ENCODE assay signal across 30 cellular contexts in the genomic region with DNA sequence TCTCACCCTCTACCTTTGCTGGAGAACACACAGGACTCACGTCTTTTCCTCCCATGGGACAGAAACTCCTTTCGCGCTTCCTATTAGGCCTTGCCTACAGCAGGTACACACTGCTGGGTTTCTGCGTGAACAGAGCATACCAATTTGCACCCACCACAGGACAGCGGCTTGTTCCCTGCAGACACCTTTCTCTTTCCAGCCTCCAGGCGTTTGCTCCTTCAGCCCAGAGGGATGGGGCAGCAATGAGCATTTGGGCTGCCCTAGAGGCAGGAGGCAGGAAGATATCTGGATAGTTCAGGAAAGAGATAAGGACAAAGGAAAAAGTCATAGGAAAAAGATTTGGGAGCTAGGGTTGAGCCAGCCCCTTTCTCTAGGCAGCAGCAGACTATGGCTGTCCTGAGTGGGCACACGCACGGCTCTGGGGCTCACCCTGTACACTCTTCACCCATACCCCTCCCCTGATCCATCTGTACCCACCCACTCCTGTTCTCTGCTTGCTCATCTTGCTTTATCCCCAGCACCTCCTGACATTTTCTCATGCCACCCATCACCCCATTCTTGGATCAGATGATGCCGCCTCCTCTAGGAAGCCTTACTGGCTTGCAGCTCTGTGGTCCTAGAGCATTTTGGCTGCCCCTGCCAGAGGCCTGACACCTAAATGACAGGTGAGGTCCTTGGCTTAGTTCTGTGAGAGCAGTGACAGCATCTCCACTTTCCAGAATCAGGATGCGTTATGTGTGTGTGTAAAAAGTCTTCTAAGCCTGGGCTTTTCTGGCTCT. TPM values are rescaled to one million over a fixed set of nuclear protein-coding genes. Genes with fewer than 3 reads are reported as not detected.
DNase-seq lines count a peak whose midpoint lies in the region; ATAC-seq and TF ChIP-seq lines count a peak whose summit lies in the region.
"Had no signal": no experiment of that assay in that cellular context is flagged by ENCODE, and none has a peak within 500 bp of the region (broad histone marks: within the 10 kb centered on the region; RNA-seq: fewer than 3 reads in every experiment).

No MANE protein-coding gene starts in this region.

- peaks cover 24% of the 10 kb centered on the region for H3K4me1 Mint-ChIP-seq in central memory CD8-positive, alpha-beta T cell
- H3K4me1 Mint-ChIP-seq in neural crest cell, result peaks cover 30% of the 10 kb centered on the region
- peaks cover 36% of the 10 kb centered on the region for H3K4me1 Mint-ChIP-seq in type B pancreatic cell (ENCODE audit: unreplicated experiment)
- H3K4me1 Mint-ChIP-seq in CD4-positive, alpha-beta memory T cell, result peaks cover 7 to 17% (median 12%) of the 10 kb centered on the region in 4 donors

- TF ChIP-seq CTCF in neural crest cell (conservative IDR thresholded peaks at IDR 0.05) (no peak), type B pancreatic cell (conservative IDR thresholded peaks at IDR 0.05) (no peak)

- POLR2A ChIA-PET in CD4-positive, alpha-beta memory T cell (lab: Charles Lee; ENCODE audit: partially characterized antibody), result no interaction called here

- CTCF ChIA-PET in CD4-positive, alpha-beta memory T cell (lab: Charles Lee; ENCODE audit: partially characterized antibody), result no interaction called here

- DNase-seq in NCI-H2107 treated with DMSO at 0.1 percent for 48 hours (lab: John Stamatoyannopoulos, UW; ENCODE audit: unreplicated experiment) (peak; percentile 13), NCI-H2107 (lab: John Stamatoyannopoulos, UW) (no peak), neural crest cell (ENCODE audit: low read depth, low spot score) (no peak), type B pancreatic cell (ENCODE audit: extremely low spot score, unreplicated experiment) (no peak), LoVo (ENCODE audit: low spot score) (no peak)
- no peak for DNase-seq in central memory CD8-positive, alpha-beta T cell (ENCODE audit: low spot score in 2 of 2)
- no peak for DNase-seq in CD4-positive, alpha-beta memory T cell
- DNase-seq: activated CD4-positive, alpha-beta memory T cell treated with anti-CD3 and anti-CD28 coated beads for 36 hours; activated CD4-positive, alpha-beta T cell treated with anti-CD3 and anti-CD28 coated beads for 1 hour; activated naive CD4-positive, alpha-beta T cell treated with anti-CD3 and anti-CD28 coated beads for 36 hours; CD8-positive, alpha-beta memory T cell; cerebellar nuclear complex; lower lobe of right lung; naive thymus-derived CD8-positive, alpha-beta T cell; NCI-H1105 treated with DMSO at 0.1 percent for 48 hours; NCI-H187 treated with DMSO at 0.1 percent for 48 hours; NCI-H526; ovary; SHP77; stimulated activated naive CD4-positive, alpha-beta T cell treated with Interleukin-2 at 50 U/mL for 16 hours; testis had no signal

- peaks cover 5% of the 10 kb centered on the region for H3K4me1 ChIP-seq in CD4-positive, alpha-beta memory T cell (ENCODE audit: insufficient read depth, low read length)
- H3K4me1 ChIP-seq: lower lobe of right lung had no signal

- H3K27ac Mint-ChIP-seq in central memory CD8-positive, alpha-beta T cell (ENCODE audit: low read depth), result peak overlapping the region; percentile 20
- H3K27ac Mint-ChIP-seq in neural crest cell (ENCODE audit: unreplicated experiment), result peak overlapping the region; percentile 89
- peak overlapping the region; percentile 87 for H3K27ac Mint-ChIP-seq in type B pancreatic cell
- H3K27ac Mint-ChIP-seq in CD4-positive, alpha-beta memory T cell, result no peak overlapping the region
- H3K27ac Mint-ChIP-seq: activated CD4-positive, alpha-beta memory T cell treated with anti-CD3 and anti-CD28 coated beads for 36 hours; activated naive CD4-positive, alpha-beta T cell treated with anti-CD3 and anti-CD28 coated beads for 36 hours; activated T-helper 1 cell treated with anti-CD3 and anti-CD28 coated beads, Interleukin-12 subunit alpha, Interleukin-12 subunit beta, Interleukin-2, Interleukin-4 antibody, amounts not matched to agents 30 ng/mL and 10 ng/mL and 1 ng/mL, durations not matched to agents 14 hours and 24 hours and 36 hours had no signal

- no peak overlapping the region for H3K4me3 Mint-ChIP-seq in central memory CD8-positive, alpha-beta T cell
- H3K4me3 Mint-ChIP-seq in neural crest cell, result peak overlapping the region; percentile 47
- H3K4me3 Mint-ChIP-seq in type B pancreatic cell, result peak overlapping the region; percentile 20
- H3K4me3 Mint-ChIP-seq in CD4-positive, alpha-beta memory T cell, result no peak overlapping the region
- H3K4me3 Mint-ChIP-seq: activated CD4-positive, alpha-beta memory T cell treated with anti-CD3 and anti-CD28 coated beads for 36 hours; activated naive CD4-positive, alpha-beta T cell treated with anti-CD3 and anti-CD28 coated beads for 36 hours; activated T-helper 1 cell treated with anti-CD3 and anti-CD28 coated beads, Interleukin-12 subunit alpha, Interleukin-12 subunit beta, Interleukin-2, Interleukin-4 antibody, amounts not matched to agents 30 ng/mL and 10 ng/mL and 1 ng/mL, durations not matched to agents 14 hours and 24 hours and 36 hours; T-helper 2 cell treated with Interferon-gamma antibody and Interleukin-4, amounts not matched to agents 5 μg/mL and 100 μg/mL, for 36 hours had no signal

- no peak for ATAC-seq in central memory CD8-positive, alpha-beta T cell (replicated peaks; ENCODE audit: extremely low read depth, poor library complexity, severe bottlenecking)
- ATAC-seq in GM19023 (IDR thresholded peaks at IDR 0.05; ENCODE audit: unreplicated experiment), result no peak
- ATAC-seq: lower lobe of right lung; naive thymus-derived CD8-positive, alpha-beta T cell had no signal

- H3K9me3 Mint-ChIP-seq in central memory CD8-positive, alpha-beta T cell, result no peaks in the 10 kb centered on the region
- H3K9me3 Mint-ChIP-seq in neural crest cell, result no peaks in the 10 kb centered on the region
- no peaks in the 10 kb centered on the region for H3K9me3 Mint-ChIP-seq in type B pancreatic cell
- no peaks in the 10 kb centered on the region for H3K9me3 Mint-ChIP-seq in CD4-positive, alpha-beta memory T cell
- H3K9me3 Mint-ChIP-seq: activated CD4-positive, alpha-beta memory T cell treated with anti-CD3 and anti-CD28 coated beads for 36 hours; activated naive CD4-positive, alpha-beta T cell treated with anti-CD3 and anti-CD28 coated beads for 36 hours; activated T-helper 1 cell treated with anti-CD3 and anti-CD28 coated beads, Interleukin-12 subunit alpha, Interleukin-12 subunit beta, Interleukin-2, Interleukin-4 antibody, amounts not matched to agents 30 ng/mL and 10 ng/mL and 1 ng/mL, durations not matched to agents 14 hours and 24 hours and 36 hours; CD8-positive, alpha-beta memory T cell; naive thymus-derived CD8-positive, alpha-beta T cell; T-helper 2 cell treated with Interferon-gamma antibody and Interleukin-4, amounts not matched to agents 5 μg/mL and 100 μg/mL, for 36 hours had no signal

- no peaks in the 10 kb centered on the region for H3K27me3 ChIP-seq in CD4-positive, alpha-beta memory T cell (ENCODE audit: insufficient read depth, low read length)
- H3K27me3 ChIP-seq: ovary, testis had no signal

- H3K36me3 Mint-ChIP-seq in central memory CD8-positive, alpha-beta T cell (ENCODE audit: insufficient read depth), result peaks cover 10% of the 10 kb centered on the region
- H3K36me3 Mint-ChIP-seq in neural crest cell (ENCODE audit: low read depth) (peaks cover 3% of the 10 kb centered on the region), type B pancreatic cell (peaks cover 17% of the 10 kb centered on the region)
- no peaks in the 10 kb centered on the region for H3K36me3 Mint-ChIP-seq in CD4-positive, alpha-beta memory T cell
- H3K36me3 Mint-ChIP-seq: activated CD4-positive, alpha-beta memory T cell treated with anti-CD3 and anti-CD28 coated beads for 36 hours had no signal

- no peak overlapping the region for H3K27ac ChIP-seq in CD4-positive, alpha-beta memory T cell (ENCODE audit: low read depth, low read length)
- H3K27ac ChIP-seq: 22Rv1, lower lobe of right lung, ovary, testis had no signal

- intact Hi-C loops in CD4-positive, alpha-beta memory T cell (cut with micrococcal nuclease), result no loop called here

- H3K36me3 ChIP-seq in CD4-positive, alpha-beta memory T cell (ENCODE audit: insufficient read depth, low read length), result no peaks in the 10 kb centered on the region
- H3K36me3 ChIP-seq: lower lobe of right lung, ovary had no signal

- H3K4me3 ChIP-seq in CD4-positive, alpha-beta memory T cell (ENCODE audit: low read length in 2 of 2), result no peak overlapping the region
- H3K4me3 ChIP-seq: lower lobe of right lung, ovary, smooth muscle cell, testis had no signal

- H3K27me3 Mint-ChIP-seq in central memory CD8-positive, alpha-beta T cell, result no peaks in the 10 kb centered on the region
- H3K27me3 Mint-ChIP-seq in neural crest cell (ENCODE audit: low read depth) (no peaks in the 10 kb centered on the region), type B pancreatic cell (no peaks in the 10 kb centered on the region)
- no peaks in the 10 kb centered on the region for H3K27me3 Mint-ChIP-seq in CD4-positive, alpha-beta memory T cell
- H3K27me3 Mint-ChIP-seq: activated CD4-positive, alpha-beta memory T cell treated with anti-CD3 and anti-CD28 coated beads for 36 hours; naive thymus-derived CD8-positive, alpha-beta T cell had no signal

- no peaks in the 10 kb centered on the region for H3K9me3 ChIP-seq in CD4-positive, alpha-beta memory T cell (ENCODE audit: control insufficient read depth in 1 of 2, low read length in 2 of 2)
- H3K9me3 ChIP-seq: lower lobe of right lung, ovary, testis had no signal

RNA-seq across cellular contexts. Expression of a gene that starts 40.7 kb away (rescaled TPM):
- not detected in 2 replicates for total RNA-seq in neural crest cell
- not detected in 2 replicates for total RNA-seq in type B pancreatic cell (ENCODE audit: low replicate concordance)
- not detected for total RNA-seq in CD4-positive, alpha-beta memory T cell
- polyA plus RNA-seq in CD4-positive, alpha-beta memory T cell, result 1 to 10 TPM; 6.3 to 9.9 TPM
- total RNA-seq: activated CD4-positive, alpha-beta memory T cell treated with anti-CD3 and anti-CD28 coated beads for 36 hours; activated naive CD4-positive, alpha-beta T cell treated with anti-CD3 and anti-CD28 coated beads for 36 hours; activated T-helper 1 cell treated with anti-CD3 and anti-CD28 coated beads, Interleukin-12 subunit alpha, Interleukin-12 subunit beta, Interleukin-2, Interleukin-4 antibody, amounts not matched to agents 30 ng/mL and 10 ng/mL and 1 ng/mL, durations not matched to agents 14 hours and 24 hours and 36 hours; CD8-positive, alpha-beta memory T cell; dermis microvascular lymphatic vessel endothelial cell; frontal cortex; HT1080; lower lobe of right lung; MCF 10A; naive thymus-derived CD8-positive, alpha-beta T cell; ovary; smooth muscle cell had no signal

RNA-seq across cellular contexts. Expression of a gene that starts 47.0 kb away (rescaled TPM):
- total RNA-seq in neural crest cell, result not detected in 2 replicates
- total RNA-seq in type B pancreatic cell (ENCODE audit: low replicate concordance), result not detected in 2 replicates
- 10 to 100 TPM; 77.4 to 85.2 TPM for total RNA-seq in CD4-positive, alpha-beta memory T cell
- 10 to 100 TPM; 68.2 to 87.3 TPM for polyA plus RNA-seq in CD4-positive, alpha-beta memory T cell
- total RNA-seq: dermis microvascular lymphatic vessel endothelial cell, frontal cortex, HT1080, lower lobe of right lung, MCF 10A, smooth muscle cell had no signal
- polyA plus RNA-seq: smooth muscle cell had no signal

Comparison
In these comparisons a context has a peak if more than half of its experiments do, and no peak if none do; other contexts are left out.
1. H3K27ac Mint-ChIP-seq: peak in central memory CD8-positive, alpha-beta T cell (single experiment), neural crest cell (single experiment) and type B pancreatic cell (single experiment); none in CD4-positive, alpha-beta memory T cell (0 of 7).
2. H3K4me3 Mint-ChIP-seq: peak in neural crest cell (single experiment) and type B pancreatic cell (single experiment); none in central memory CD8-positive, alpha-beta T cell (single experiment) and CD4-positive, alpha-beta memory T cell (0 of 8).
3. RNA of a gene that starts 47.0 kb away (total RNA-seq): 77.4 to 85.2 TPM in CD4-positive, alpha-beta memory T cell; not detected in type B pancreatic cell and not detected in neural crest cell; every median in the first group is over 10 times any median in the second.